Comparison of ENCODE assay signal across 41 cellular contexts in the genomic region with DNA sequence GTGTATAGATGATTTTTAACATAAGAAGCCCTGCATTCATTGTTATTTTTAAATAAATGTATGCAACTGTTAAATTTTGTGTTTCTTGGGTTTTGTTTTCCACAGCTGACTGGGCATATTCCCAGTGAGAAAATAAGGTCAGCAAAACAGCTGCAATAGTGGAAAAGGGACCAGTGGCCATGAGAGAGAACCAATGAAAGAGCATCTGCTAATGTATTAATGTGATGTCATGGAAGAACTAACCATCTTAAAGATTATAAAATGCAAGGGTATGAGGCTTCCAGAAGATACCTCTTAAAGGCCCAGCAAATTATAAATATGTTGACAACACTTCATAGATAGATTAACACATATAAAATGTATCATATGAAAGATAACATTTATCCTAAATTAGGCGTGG. TPM values are rescaled to one million over a fixed set of nuclear protein-coding genes. Genes with fewer than 3 reads are reported as not detected.
"Had no signal": no experiment of that assay in that cellular context is flagged by ENCODE, and none has a peak within 500 bp of the region (broad histone marks: within the 10 kb centered on the region; RNA-seq: fewer than 3 reads in every experiment).

No MANE protein-coding gene starts in this region.

- H3K27me3 ChIP-seq: adrenal gland, ascending aorta, brain microvascular endothelial cell, breast epithelium, cardiac muscle cell had no signal

- H3K9me3 ChIP-seq: adrenal gland, ascending aorta, breast epithelium had no signal

- H3K27me3 Mint-ChIP-seq: brain had no signal

- ATAC-seq: activated naive CD4-positive, alpha-beta T cell treated with anti-CD3 and anti-CD28 coated beads, Interleukin-2, amount 50 U/mL, for 72 hours; activated naive CD8-positive, alpha-beta T cell treated with anti-CD3 and anti-CD28 coated beads, Interleukin-2, amount 50 U/mL, for 24 hours; activated T-cell treated with anti-CD3 and anti-CD28 coated beads, Interleukin-2, amount 50 U/mL, for 4 hours; activated T-cell treated with anti-CD3 and anti-CD28 coated beads, Interleukin-2, amount 50 U/mL, for 72 hours; activated T-helper 17 cell treated with anti-CD3 and anti-CD28 coated beads, Interleukin-2, amount 50 U/mL, for 72 hours had no signal

- H3K4me1 ChIP-seq: breast epithelium had no signal

- H3K36me3 ChIP-seq: adrenal gland, ascending aorta, brain microvascular endothelial cell, breast epithelium, cardiac muscle cell had no signal

- H3K27ac Mint-ChIP-seq: activated naive CD4-positive, alpha-beta T cell treated with anti-CD3 and anti-CD28 coated beads for 36 hours; activated naive CD4-positive, alpha-beta T cell treated with anti-CD3 and anti-CD28 coated beads, Interleukin-2, amount 10 ng/mL, durations not matched to agents 7 days and 5 days; activated naive CD4-positive, alpha-beta T cell treated with anti-CD3 and anti-CD28 coated beads, Interleukin-2, amount 50 U/mL, for 24 hours; activated naive CD4-positive, alpha-beta T cell treated with anti-CD3 and anti-CD28 coated beads, Interleukin-2, amount 50 U/mL, for 72 hours; activated naive CD8-positive, alpha-beta T cell; activated naive CD8-positive, alpha-beta T cell treated with anti-CD3 and anti-CD28 coated beads for 36 hours; activated naive CD8-positive, alpha-beta T cell treated with anti-CD3 and anti-CD28 coated beads, Interleukin-2, amount 10 ng/mL, durations not matched to agents 7 days and 5 days; activated naive CD8-positive, alpha-beta T cell treated with anti-CD3 and anti-CD28 coated beads, Interleukin-2, amount 50 U/mL, for 24 hours; activated T-cell treated with anti-CD3 and anti-CD28 coated beads, Interleukin-2, amount 50 U/mL, for 24 hours; activated T-cell treated with anti-CD3 and anti-CD28 coated beads, Interleukin-2, amount 50 U/mL, for 72 hours; activated T-helper 1 cell treated with anti-CD3 and anti-CD28 coated beads, Interleukin-12 subunit alpha, Interleukin-12 subunit beta, Interleukin-2, Interleukin-4 antibody, amounts not matched to agents 30 ng/mL and 10 ng/mL and 1 ng/mL, durations not matched to agents 14 hours and 24 hours and 36 hours; activated T-helper 17 cell treated with anti-CD3 and anti-CD28 coated beads, Interleukin-2, amount 50 U/mL, for 72 hours; activated T-helper 2 cell treated with anti-CD3 and anti-CD28 coated beads, Interferon-gamma antibody, Interleukin-2, Interleukin-4, amounts not matched to agents 10 μg/mL and 5 μg/mL and 100 μg/mL, durations not matched to agents 14 hours and 24 hours and 36 hours; brain had no signal

- H3K4me3 ChIP-seq: adrenal gland, ascending aorta, breast epithelium, cardiac muscle cell had no signal

- H3K4me3 Mint-ChIP-seq: activated naive CD4-positive, alpha-beta T cell treated with anti-CD3 and anti-CD28 coated beads for 36 hours; activated naive CD4-positive, alpha-beta T cell treated with anti-CD3 and anti-CD28 coated beads, Interleukin-2, amount 10 ng/mL, durations not matched to agents 7 days and 5 days; activated naive CD4-positive, alpha-beta T cell treated with anti-CD3 and anti-CD28 coated beads, Interleukin-2, amount 50 U/mL, for 24 hours; activated naive CD8-positive, alpha-beta T cell; activated naive CD8-positive, alpha-beta T cell treated with anti-CD3 and anti-CD28 coated beads for 36 hours; activated naive CD8-positive, alpha-beta T cell treated with anti-CD3 and anti-CD28 coated beads, Interleukin-2, amount 10 ng/mL, durations not matched to agents 7 days and 5 days; activated naive CD8-positive, alpha-beta T cell treated with anti-CD3 and anti-CD28 coated beads, Interleukin-2, amount 50 U/mL, for 24 hours; activated T-cell treated with anti-CD3 and anti-CD28 coated beads, Interleukin-2, amount 50 U/mL, for 24 hours; activated T-cell treated with anti-CD3 and anti-CD28 coated beads, Interleukin-2, amount 50 U/mL, for 4 hours; activated T-cell treated with anti-CD3 and anti-CD28 coated beads, Interleukin-2, amount 50 U/mL, for 72 hours; activated T-helper 1 cell treated with anti-CD3 and anti-CD28 coated beads, Interleukin-12 subunit alpha, Interleukin-12 subunit beta, Interleukin-2, Interleukin-4 antibody, amounts not matched to agents 30 ng/mL and 10 ng/mL and 1 ng/mL, durations not matched to agents 14 hours and 24 hours and 36 hours; activated T-helper 17 cell treated with anti-CD3 and anti-CD28 coated beads, Interleukin-2, amount 50 U/mL, for 72 hours; brain; central memory CD8-positive, alpha-beta T cell had no signal

- H3K9me3 Mint-ChIP-seq: activated naive CD4-positive, alpha-beta T cell treated with anti-CD3 and anti-CD28 coated beads for 36 hours; activated naive CD4-positive, alpha-beta T cell treated with anti-CD3 and anti-CD28 coated beads, Interleukin-2, amount 10 ng/mL, durations not matched to agents 7 days and 5 days; activated naive CD4-positive, alpha-beta T cell treated with anti-CD3 and anti-CD28 coated beads, Interleukin-2, amount 50 U/mL, for 24 hours; activated naive CD8-positive, alpha-beta T cell treated with anti-CD3 and anti-CD28 coated beads for 36 hours; activated naive CD8-positive, alpha-beta T cell treated with anti-CD3 and anti-CD28 coated beads, Interleukin-2, amount 10 ng/mL, durations not matched to agents 7 days and 5 days; activated naive CD8-positive, alpha-beta T cell treated with anti-CD3 and anti-CD28 coated beads, Interleukin-2, amount 50 U/mL, for 24 hours; activated T-cell treated with anti-CD3 and anti-CD28 coated beads, Interleukin-2, amount 50 U/mL, for 24 hours; activated T-cell treated with anti-CD3 and anti-CD28 coated beads, Interleukin-2, amount 50 U/mL, for 4 hours; activated T-cell treated with anti-CD3 and anti-CD28 coated beads, Interleukin-2, amount 50 U/mL, for 72 hours; activated T-helper 17 cell treated with anti-CD3 and anti-CD28 coated beads, Interleukin-2, amount 50 U/mL, for 72 hours; activated T-helper 2 cell treated with anti-CD3 and anti-CD28 coated beads, Interferon-gamma antibody, Interleukin-2, Interleukin-4, amounts not matched to agents 10 μg/mL and 5 μg/mL and 100 μg/mL, durations not matched to agents 14 hours and 24 hours and 36 hours; central memory CD8-positive, alpha-beta T cell had no signal

- H3K27ac ChIP-seq: adrenal gland, ascending aorta, brain microvascular endothelial cell, breast epithelium, cardiac muscle cell had no signal

- FAIRE-seq: astrocyte, bronchial epithelial cell had no signal

- H3K36me3 Mint-ChIP-seq: activated naive CD4-positive, alpha-beta T cell treated with anti-CD3 and anti-CD28 coated beads, Interleukin-2, amount 10 ng/mL, durations not matched to agents 7 days and 5 days; activated naive CD4-positive, alpha-beta T cell treated with anti-CD3 and anti-CD28 coated beads, Interleukin-2, amount 50 U/mL, for 24 hours; activated naive CD4-positive, alpha-beta T cell treated with anti-CD3 and anti-CD28 coated beads, Interleukin-2, amount 50 U/mL, for 72 hours; activated naive CD8-positive, alpha-beta T cell; activated naive CD8-positive, alpha-beta T cell treated with anti-CD3 and anti-CD28 coated beads for 36 hours; activated naive CD8-positive, alpha-beta T cell treated with anti-CD3 and anti-CD28 coated beads, Interleukin-2, amount 10 ng/mL, durations not matched to agents 7 days and 5 days; brain had no signal

- DNase-seq: activated effector memory CD4-positive, alpha-beta T cell treated with anti-CD3 and anti-CD28 coated beads, Interleukin-2, amount 50 U/mL, for 16 hours; activated effector memory CD4-positive, alpha-beta T cell treated with Interleukin-2 at 50 U/mL for 16 hours; activated gamma-delta T cell; activated gamma-delta T cell treated with Interleukin-2 at 50 U/mL for 16 hours; activated naive CD4-positive, alpha-beta T cell; activated naive CD4-positive, alpha-beta T cell treated with anti-CD3 and anti-CD28 coated beads for 36 hours; activated naive CD4-positive, alpha-beta T cell treated with anti-CD3 and anti-CD28 coated beads, Interleukin-2, amount 10 ng/mL, durations not matched to agents 7 days and 5 days; activated naive CD4-positive, alpha-beta T cell treated with anti-CD3 and anti-CD28 coated beads, Interleukin-2, amount 50 U/mL, for 16 hours; activated naive CD4-positive, alpha-beta T cell treated with Interleukin-2 at 50 U/mL for 16 hours; activated naive CD8-positive, alpha-beta T cell treated with anti-CD3 and anti-CD28 coated beads for 36 hours; activated naive CD8-positive, alpha-beta T cell treated with anti-CD3 and anti-CD28 coated beads, Interleukin-2, amount 10 ng/mL, durations not matched to agents 7 days and 5 days; activated naive CD8-positive, alpha-beta T cell treated with anti-CD3 and anti-CD28 coated beads, Interleukin-2, amount 50 U/mL, for 24 hours; activated T-cell treated with anti-CD3 and anti-CD28 coated beads for 4 hours; activated T-cell treated with anti-CD3 and anti-CD28 coated beads, Interleukin-2, amount 50 U/mL, for 1 hour; activated T-cell treated with anti-CD3 and anti-CD28 coated beads, Interleukin-2, amount 50 U/mL, for 24 hours; activated T-cell treated with anti-CD3 and anti-CD28 coated beads, Interleukin-2, amount 50 U/mL, for 4 hours; activated T-cell treated with anti-CD3 and anti-CD28 coated beads, Interleukin-2, amount 50 U/mL, for 48 hours; activated T-cell treated with anti-CD3 and anti-CD28 coated beads, Interleukin-2, amount 50 U/mL, for 72 hours; adrenal gland; amniotic stem cell; amygdala; anterior cingulate cortex; aorta; brain microvascular endothelial cell; caudate nucleus; central memory CD4-positive, alpha-beta T cell; cerebellar nuclear complex had no signal

- H3K4me1 Mint-ChIP-seq: activated naive CD4-positive, alpha-beta T cell treated with anti-CD3 and anti-CD28 coated beads, Interleukin-2, amount 10 ng/mL, durations not matched to agents 7 days and 5 days; activated naive CD4-positive, alpha-beta T cell treated with anti-CD3 and anti-CD28 coated beads, Interleukin-2, amount 50 U/mL, for 24 hours; activated naive CD8-positive, alpha-beta T cell treated with anti-CD3 and anti-CD28 coated beads for 36 hours; activated naive CD8-positive, alpha-beta T cell treated with anti-CD3 and anti-CD28 coated beads, Interleukin-2, amount 10 ng/mL, durations not matched to agents 7 days and 5 days; central memory CD8-positive, alpha-beta T cell had no signal

RNA-seq across cellular contexts. Expression of gene KBTBD12, which starts 31.0 kb away (rescaled TPM):
- total RNA-seq: activated naive CD4-positive, alpha-beta T cell treated with anti-CD3 and anti-CD28 coated beads for 36 hours; activated naive CD4-positive, alpha-beta T cell treated with anti-CD3 and anti-CD28 coated beads, Interleukin-2, amount 50 U/mL, for 72 hours; activated naive CD8-positive, alpha-beta T cell treated with anti-CD3 and anti-CD28 coated beads for 36 hours; activated naive CD8-positive, alpha-beta T cell treated with anti-CD3 and anti-CD28 coated beads, Interleukin-2, amount 10 ng/mL, durations not matched to agents 7 days and 5 days; activated T-cell treated with anti-CD3 and anti-CD28 coated beads, Interleukin-2, amount 50 U/mL, for 72 hours; activated T-helper 1 cell treated with anti-CD3 and anti-CD28 coated beads, Interleukin-12 subunit alpha, Interleukin-12 subunit beta, Interleukin-2, Interleukin-4 antibody, amounts not matched to agents 30 ng/mL and 10 ng/mL and 1 ng/mL, durations not matched to agents 14 hours and 24 hours and 36 hours; activated T-helper 17 cell treated with anti-CD3 and anti-CD28 coated beads, Interleukin-2, amount 50 U/mL, for 72 hours; astrocyte; chondrocyte had no signal
